ENCODE assay signal across 22 cellular contexts in the genomic region with DNA sequence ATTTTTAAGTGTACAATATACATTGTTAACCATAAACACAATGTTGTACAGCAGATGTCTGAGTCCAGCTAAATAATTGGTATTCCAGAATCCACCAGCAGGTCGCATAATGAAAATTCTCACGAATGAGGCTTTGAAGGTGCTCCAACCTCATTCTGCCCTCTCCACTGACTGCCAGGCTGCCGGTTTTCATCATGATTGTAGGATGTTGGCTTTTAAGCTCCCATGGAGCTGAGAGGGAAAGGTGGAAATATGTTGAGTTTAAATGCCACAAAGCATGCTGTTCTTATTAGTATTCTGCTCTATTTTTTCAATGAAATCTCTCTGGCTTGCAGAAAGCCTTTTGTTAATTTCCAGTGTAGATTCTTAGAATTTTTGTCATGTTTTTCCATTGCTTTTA.
DNase-seq lines count a peak whose midpoint lies in the region; ATAC-seq and TF ChIP-seq lines count a peak whose summit lies in the region.
"Had no signal": no experiment of that assay in that cellular context is flagged by ENCODE, and none has a peak within 500 bp of the region (broad histone marks: within the 10 kb centered on the region; RNA-seq: fewer than 3 reads in every experiment).

No MANE protein-coding gene starts in this region.

- H3K27ac ChIP-seq in SK-N-MC (peak overlapping the region; percentile 98), endodermal cell (ENCODE audit: low read depth, low read length) (no peak overlapping the region), testis (no peak overlapping the region)
- H3K27ac ChIP-seq: KMS-11, Peyer's patch, thyroid gland had no signal

- no peak for TF ChIP-seq POLR2A in testis (IDR thresholded peaks at IDR 0.05)

- H3K27me3 ChIP-seq in endodermal cell (ENCODE audit: control insufficient read depth, insufficient read depth, low read length, poor library complexity, severe bottlenecking) (no peaks in the 10 kb centered on the region), testis (no peaks in the 10 kb centered on the region)
- H3K27me3 ChIP-seq: Peyer's patch, thyroid gland had no signal

- H3K9me3 ChIP-seq in SK-N-MC (ENCODE audit: low read depth, low read length) = peaks cover 2% of the 10 kb centered on the region; the same call in 1 of the 2 replicates
- H3K9me3 ChIP-seq in endodermal cell (ENCODE audit: control insufficient read depth, low read length) = peaks cover 10% of the 10 kb centered on the region
- H3K9me3 ChIP-seq in testis = no peaks in the 10 kb centered on the region
- H3K9me3 ChIP-seq: Peyer's patch, thyroid gland had no signal

- H3K27me3 Mint-ChIP-seq in endodermal cell (ENCODE audit: insufficient read depth) = no peaks in the 10 kb centered on the region
- H3K27me3 Mint-ChIP-seq: central memory CD8-positive, alpha-beta T cell had no signal

- H3K4me3 ChIP-seq in SK-N-MC (peak overlapping the region; percentile 49), endodermal cell (ENCODE audit: low read length) (no peak overlapping the region), retinal pigment epithelial cell (ENCODE audit: low read length) (no peak overlapping the region), testis (no peak overlapping the region)
- H3K4me3 ChIP-seq: A549, Peyer's patch, thyroid gland had no signal

- no peak overlapping the region for H3K4me3 Mint-ChIP-seq in endodermal cell
- H3K4me3 Mint-ChIP-seq: activated T-helper 17 cell treated with anti-CD3 and anti-CD28 coated beads, Interleukin-2, amount 50 U/mL, for 72 hours; CD4-positive, alpha-beta memory T cell; central memory CD8-positive, alpha-beta T cell; nephron progenitor cell; stimulated activated memory B cell treated with anti-CD40 and anti-IgM and Interleukin-4, amounts not matched to agents 10 μg/mL and 1 μg/mL and 100 μg/mL, for 72 hours had no signal

- no peaks in the 10 kb centered on the region for H3K36me3 Mint-ChIP-seq in endodermal cell (ENCODE audit: low read depth)
- H3K36me3 Mint-ChIP-seq: CD4-positive, alpha-beta memory T cell; stimulated activated memory B cell treated with anti-CD40 and anti-IgM and Interleukin-4, amounts not matched to agents 10 μg/mL and 1 μg/mL and 100 μg/mL, for 72 hours had no signal

- no peak overlapping the region for H3K27ac Mint-ChIP-seq in endodermal cell
- H3K27ac Mint-ChIP-seq: activated T-helper 17 cell treated with anti-CD3 and anti-CD28 coated beads, Interleukin-2, amount 50 U/mL, for 72 hours; CD4-positive, alpha-beta memory T cell; nephron progenitor cell; stimulated activated memory B cell treated with anti-CD40 and anti-IgM and Interleukin-4, amounts not matched to agents 10 μg/mL and 1 μg/mL and 100 μg/mL, for 72 hours had no signal

- H3K4me1 Mint-ChIP-seq in endodermal cell = no peaks in the 10 kb centered on the region
- H3K4me1 Mint-ChIP-seq: activated T-helper 17 cell treated with anti-CD3 and anti-CD28 coated beads, Interleukin-2, amount 50 U/mL, for 72 hours; central memory CD8-positive, alpha-beta T cell; nephron progenitor cell; stimulated activated memory B cell treated with anti-CD40 and anti-IgM and Interleukin-4, amounts not matched to agents 10 μg/mL and 1 μg/mL and 100 μg/mL, for 72 hours had no signal

- H3K4me1 ChIP-seq in endodermal cell (ENCODE audit: control insufficient read depth, insufficient read depth, low read length) (no peaks in the 10 kb centered on the region), testis (peaks cover 3% of the 10 kb centered on the region)
- H3K4me1 ChIP-seq: Peyer's patch, thyroid gland had no signal

- H3K9ac ChIP-seq in SK-N-MC (ENCODE audit: insufficient read length) = peak overlapping the region; percentile 59
- H3K9ac ChIP-seq in endodermal cell (ENCODE audit: extremely low read depth, low read length, poor library complexity, severe bottlenecking) = no peak overlapping the region
- H3K9ac ChIP-seq: KMS-11 had no signal

- WGBS in endodermal cell (ENCODE audit: insufficient coverage in 1 of 2, insufficient read length in 1 of 2), 2 experiments = 83% methylated on average over 2 to 3 of the region's 3 CpGs
- 72 to 85% methylated on average over 3 of the region's 3 CpGs for WGBS in testis, 2 donors

- ATAC-seq in GM19035 (IDR thresholded peaks at IDR 0.05; ENCODE audit: unreplicated experiment) = no peak
- ATAC-seq in HG03571 (IDR thresholded peaks at IDR 0.05; ENCODE audit: unreplicated experiment) = no peak
- ATAC-seq: A549; activated T-helper 17 cell treated with anti-CD3 and anti-CD28 coated beads, Interleukin-2, amount 50 U/mL, for 72 hours; HCT116; stimulated activated memory B cell treated with anti-CD40 and anti-IgM and Interleukin-4, amounts not matched to agents 10 μg/mL and 1 μg/mL and 100 μg/mL, for 72 hours had no signal

- H3K36me3 ChIP-seq in SK-N-MC (ENCODE audit: insufficient read depth, low read length) (0 out of 2 replicates have a peak, but pooled peaks cover 6% of the 10 kb centered on the region), endodermal cell (ENCODE audit: control insufficient read depth, insufficient read depth, low read length) (no peaks in the 10 kb centered on the region), testis (ENCODE audit: low read depth, missing control alignments) (no peaks in the 10 kb centered on the region)
- H3K36me3 ChIP-seq: Peyer's patch, thyroid gland had no signal

- DNase-seq in NCI-H2227 (lab: John Stamatoyannopoulos, UW; ENCODE audit: unreplicated experiment) (peak; percentile 29), NCI-H2227 treated with DMSO at 0.1 percent for 48 hours (lab: John Stamatoyannopoulos, UW) (no peak), SK-N-MC (ENCODE audit: low read depth, low spot score) (peak; percentile 70), endodermal cell (no peak), retinal pigment epithelial cell (ENCODE audit: low read depth) (peak; percentile 15), testis (no peak)
- DNase-seq: CD4-positive, alpha-beta memory T cell; EL; NCI-H1092 treated with DMSO at 0.1 percent for 48 hours; nephron progenitor cell; Peyer's patch; retina; stimulated activated CD4-positive, alpha-beta T cell treated with anti-CD3 and anti-CD28 coated beads, Interleukin-15, amount 100 ng/mL, for 24 hours; thyroid gland had no signal

- TF ChIP-seq CTCF in endodermal cell (conservative IDR thresholded peaks at IDR 0.05) (peak; percentile 26), retinal pigment epithelial cell (conservative IDR thresholded peaks at IDR 0.05; ENCODE audit: low read depth, low read length) (peak; percentile 29), testis (IDR thresholded peaks at IDR 0.05) (no peak)

- intact Hi-C loops in testis (cut with DNase I; ENCODE audit: low total_unique reads) = no loop called here

- H3K9me3 Mint-ChIP-seq in endodermal cell = peaks cover 6% of the 10 kb centered on the region
- H3K9me3 Mint-ChIP-seq: nephron progenitor cell had no signal

Comparison
In these comparisons a context has a peak if more than half of its experiments do, and no peak if none do; other contexts are left out.
1. DNase-seq: peak in NCI-H2227 (single experiment), SK-N-MC (single experiment) and retinal pigment epithelial cell (single experiment); none in NCI-H2227 treated with DMSO at 0.1 percent for 48 hours (single experiment), endodermal cell (single experiment) and testis (single experiment).
2. CTCF ChIP-seq: peak in endodermal cell (single experiment) and retinal pigment epithelial cell (single experiment); none in testis (0 of 3).